9 cellular contexts compared by ENCODE assay signal in genomic region chr13:97256343-97256783, GRCh38. TPM values are rescaled to one million over a fixed set of nuclear protein-coding genes. Genes with fewer than 3 reads are reported as not detected.
DNase-seq lines count a peak whose midpoint lies in the region; ATAC-seq, FAIRE-seq and TF ChIP-seq lines count a peak whose summit lies in the region.
"Had no signal": no experiment of that assay in that cellular context is flagged by ENCODE, and none has a peak within 500 bp of the region (broad histone marks: within the 10 kb centered on the region; RNA-seq: fewer than 3 reads in every experiment).

No MANE protein-coding gene starts in this region.

- H3K27ac ChIP-seq in GM12878 (ENCODE audit: control insufficient read depth, insufficient read depth) (no peak overlapping the region), left lung (peak overlapping the region; percentile 75 to 79), uterus (peak overlapping the region; percentile 63 to 71)

- WGBS in GM12878 (ENCODE audit: insufficient coverage, insufficient replicate concordance, low lambda C conversion rate, missing lambda C conversion rate) = 93% methylated on average over 5 of the region's 5 CpGs

- no peaks in the 10 kb centered on the region for H3K27me3 ChIP-seq in GM12878 (replicated peaks in 1 of 2; ENCODE audit: control insufficient read depth in 2 of 2, insufficient read depth in 2 of 2, low read length in 1 of 2)
- no peaks in the 10 kb centered on the region for H3K27me3 ChIP-seq in left lung
- no peaks in the 10 kb centered on the region for H3K27me3 ChIP-seq in uterus

- TF ChIP-seq CTCF in GM12878 (IDR thresholded peaks at IDR 0.05 in 2 of 3, conservative IDR thresholded peaks at IDR 0.05 in 1 of 3; ENCODE audit: control insufficient read depth in 2 of 3, extremely low read depth in 1 of 3, insufficient read depth in 1 of 3, low read depth in 3 of 3, low read length in 3 of 3) (no peak), left lung (IDR thresholded peaks at IDR 0.05) (no peak), uterus (IDR thresholded peaks at IDR 0.05) (no peak), glutamatergic neuron (IDR thresholded peaks at IDR 0.05; ENCODE audit: partially characterized antibody, unreplicated experiment) (no peak)

- H3K9me3 Mint-ChIP-seq in activated naive CD4-positive, alpha-beta T cell treated with anti-CD3 and anti-CD28 coated beads, Interleukin-2, amount 50 U/mL, for 24 hours = no peaks in the 10 kb centered on the region
- peaks cover 7% of the 10 kb centered on the region for H3K9me3 Mint-ChIP-seq in glutamatergic neuron (ENCODE audit: unreplicated experiment)
- H3K9me3 Mint-ChIP-seq: stimulated activated memory B cell treated with anti-CD40 and anti-IgM and Interleukin-4, amounts not matched to agents 10 μg/mL and 1 μg/mL and 100 μg/mL, for 72 hours had no signal

- no peak for TF ChIP-seq POLR2A in GM12878 (IDR thresholded peaks at IDR 0.05; ENCODE audit: low read depth, low read length)
- TF ChIP-seq POLR2A in uterus (IDR thresholded peaks at IDR 0.05) = no peak

- CTCF ChIA-PET in GM12878 (lab: Yijun Ruan, JAX) = no interaction called here

- no peak overlapping the region for H3K9ac ChIP-seq in GM12878 (ENCODE audit: control insufficient read depth, insufficient read depth, low read length)

- no TSS peak for BruUV-seq in GM12878 (replicated peaks; lab: Mats Ljungman, UMichigan)

- intact Hi-C loops in GM12878 (cut with micrococcal nuclease; ENCODE audit: unreplicated experiment) (no loop called here), left lung (cut with DNase I) (no loop called here), uterus (cut with DNase I; ENCODE audit: low total_unique reads) (no loop called here)

- in situ Hi-C loops in GM12878 (cut with MboI) = no loop called here

- peak; percentile 70 for FAIRE-seq in GM12878 (lab: Jason Lieb, UNC)

- TF ChIP-seq RAD21 in GM12878 (IDR thresholded peaks at IDR 0.05; ENCODE audit: insufficient read depth, low read depth, low read length) = no peak

- ATAC-seq in GM12878 = no peak
- ATAC-seq in left lung = peak; percentile 57
- no peak for ATAC-seq in HG02798 (IDR thresholded peaks at IDR 0.05; ENCODE audit: poor library complexity, unreplicated experiment)
- ATAC-seq: stimulated activated memory B cell treated with anti-CD40 and anti-IgM and Interleukin-4, amounts not matched to agents 10 μg/mL and 1 μg/mL and 100 μg/mL, for 72 hours had no signal

- no peaks in the 10 kb centered on the region for H3K27me3 Mint-ChIP-seq in activated naive CD4-positive, alpha-beta T cell treated with anti-CD3 and anti-CD28 coated beads, Interleukin-2, amount 50 U/mL, for 24 hours
- H3K27me3 Mint-ChIP-seq in glutamatergic neuron (ENCODE audit: unreplicated experiment) = peaks cover 4% of the 10 kb centered on the region
- H3K27me3 Mint-ChIP-seq: stimulated activated memory B cell treated with anti-CD40 and anti-IgM and Interleukin-4, amounts not matched to agents 10 μg/mL and 1 μg/mL and 100 μg/mL, for 72 hours had no signal

- RAD21 ChIA-PET in GM12878 (lab: Charles Lee; ENCODE audit: unreplicated experiment) = no interaction called here

- no peak overlapping the region for H2AFZ ChIP-seq in GM12878 (ENCODE audit: control insufficient read depth, low read depth, low read length)

- no peaks in the 10 kb centered on the region for H4K20me1 ChIP-seq in GM12878 (ENCODE audit: control insufficient read depth, insufficient read depth)

- peaks cover 60% of the 10 kb centered on the region for H3K4me1 Mint-ChIP-seq in activated naive CD4-positive, alpha-beta T cell treated with anti-CD3 and anti-CD28 coated beads, Interleukin-2, amount 50 U/mL, for 24 hours
- H3K4me1 Mint-ChIP-seq in glutamatergic neuron (ENCODE audit: low read depth, unreplicated experiment) = peaks cover 33% of the 10 kb centered on the region

- H3K79me2 ChIP-seq in GM12878 (ENCODE audit: control insufficient read depth, insufficient read depth, low read length) = peaks cover 2% of the 10 kb centered on the region; the same call in 1 of the 2 replicates

- no peaks in the 10 kb centered on the region for H3K36me3 ChIP-seq in GM12878 (ENCODE audit: control insufficient read depth in 2 of 2, insufficient read depth in 2 of 2, low read length in 1 of 2)
- no peaks in the 10 kb centered on the region for H3K36me3 ChIP-seq in left lung
- no peaks in the 10 kb centered on the region for H3K36me3 ChIP-seq in uterus

- H3K9me3 ChIP-seq in GM12878 (replicated peaks; ENCODE audit: control insufficient read depth, insufficient read depth, low read length) = no peaks in the 10 kb centered on the region
- no peaks in the 10 kb centered on the region for H3K9me3 ChIP-seq in left lung
- no peaks in the 10 kb centered on the region for H3K9me3 ChIP-seq in uterus

- H3K4me3 ChIP-seq in GM12878 = no peak overlapping the region
- H3K4me3 ChIP-seq in left lung = no peak overlapping the region
- no peak overlapping the region for H3K4me3 ChIP-seq in uterus

- peaks cover 13% of the 10 kb centered on the region for H3K36me3 Mint-ChIP-seq in activated naive CD4-positive, alpha-beta T cell treated with anti-CD3 and anti-CD28 coated beads, Interleukin-2, amount 50 U/mL, for 24 hours
- no peaks in the 10 kb centered on the region for H3K36me3 Mint-ChIP-seq in glutamatergic neuron (ENCODE audit: unreplicated experiment)

- H3K4me2 ChIP-seq in GM12878 (ENCODE audit: control insufficient read depth, insufficient read depth) = no peak overlapping the region

- H3K27ac Mint-ChIP-seq in activated naive CD4-positive, alpha-beta T cell treated with anti-CD3 and anti-CD28 coated beads, Interleukin-2, amount 50 U/mL, for 24 hours = peak overlapping the region; percentile 23
- H3K27ac Mint-ChIP-seq in glutamatergic neuron (ENCODE audit: unreplicated experiment) = no peak overlapping the region
- H3K27ac Mint-ChIP-seq: stimulated activated memory B cell treated with anti-CD40 and anti-IgM and Interleukin-4, amounts not matched to agents 10 μg/mL and 1 μg/mL and 100 μg/mL, for 72 hours had no signal

- H3K4me1 ChIP-seq in GM12878 (ENCODE audit: control insufficient read depth, insufficient read depth, low read length) = peaks cover 16% of the 10 kb centered on the region
- H3K4me1 ChIP-seq in left lung = peaks cover 62 to 65% of the 10 kb centered on the region in 2 donors
- peaks cover 20 to 22% of the 10 kb centered on the region in 2 donors for H3K4me1 ChIP-seq in uterus

- POLR2A ChIA-PET in GM12878 (lab: Charles Lee) = no interaction called here

- H3K4me3 Mint-ChIP-seq in activated naive CD4-positive, alpha-beta T cell treated with anti-CD3 and anti-CD28 coated beads, Interleukin-2, amount 50 U/mL, for 24 hours = no peak overlapping the region
- H3K4me3 Mint-ChIP-seq in glutamatergic neuron (ENCODE audit: unreplicated experiment) = no peak overlapping the region
- H3K4me3 Mint-ChIP-seq: stimulated activated memory B cell treated with anti-CD40 and anti-IgM and Interleukin-4, amounts not matched to agents 10 μg/mL and 1 μg/mL and 100 μg/mL, for 72 hours had no signal

- DNase-seq in activated naive CD4-positive, alpha-beta T cell treated with Interleukin-2 at 50 U/mL for 16 hours = no peak
- DNase-seq in GM12878 (ENCODE audit: low read depth, low spot score) = no peak
- DNase-seq in left lung = no peak
- peak in 1 of 2 donors; percentile 51 for DNase-seq in uterus
- DNase-seq in NCI-H1048 (lab: John Stamatoyannopoulos, UW) = no peak
- DNase-seq in glutamatergic neuron = no peak

- TF ChIP-seq EP300 in GM12878 (IDR thresholded peaks at IDR 0.05; ENCODE audit: borderline replicate concordance in 1 of 2, control insufficient read depth in 1 of 2, low read depth in 2 of 2, low read length in 2 of 2) = no peak

- SMC1A ChIA-PET in GM12878 (lab: Charles Lee; ENCODE audit: uncharacterized antibody, unreplicated experiment) = interaction anchor here (2.9 kb wide), 1 partner anchor 33 kb away, joined by 8 read pairs; the partner anchor contains the start of gene MBNL2

TF ChIP-seq in GM12878, 131 proteins besides CTCF, POLR2A, EP300 and RAD21 (continues in another document):
- TF ChIP-seq YY1 (IDR thresholded peaks at IDR 0.05; ENCODE audit: low read depth, low read length) = no peak

RNA-seq across cellular contexts. Expression of gene MBNL2, which starts 34.2 kb away (rescaled TPM):
- total RNA-seq in GM12878 (2013; cell fraction: nucleolus; rRNA removed) = 32.9 and 34.6 TPM in 2 replicates
- total RNA-seq in GM12878 (2014; rRNA removed) = 7.0 TPM in 2 replicates
- 6.3 and 7.7 TPM in 2 replicates for total RNA-seq in GM12878 (2014; rRNA removed; fragmentation: Illumina TruSeq; extraction: Trizol)
- 6.6 and 7.6 TPM in 2 replicates for total RNA-seq in GM12878 (2021)
- polyA plus RNA-seq in GM12878 (2011; ENCODE audit: low read depth) = 2.8 TPM
- polyA plus RNA-seq in GM12878 (2011; rRNA removed) = 6.4 and 7.6 TPM in 2 replicates
- polyA plus RNA-seq in GM12878 (2011; cell fraction: cytosol; rRNA removed) = 4.7 and 7.0 TPM in 2 replicates
- polyA plus RNA-seq in GM12878 (2011; cell fraction: nucleus; rRNA removed) = 5.3 and 5.7 TPM in 2 replicates
- polyA plus RNA-seq in GM12878 (2012) = 5.3 TPM in 2 replicates
- 5.0 and 5.6 TPM in 2 replicates for polyA plus RNA-seq in GM12878 (2014; fragmentation: Illumina TruSeq; extraction: Trizol)
- polyA plus RNA-seq in GM12878 (2014; fragmentation: Nextera tagmentation; extraction: Ambion mirVana) = 1 to 10 TPM; 1.6 to 2.1 TPM
- 1.7 and 2.9 TPM in 2 replicates for polyA plus RNA-seq in GM12878 (2014; rRNA removed)
- 1 to 10 TPM; 9.6 to 9.7 TPM for polyA plus RNA-seq in GM12878 (2016; fragmentation: Nextera tagmentation; extraction: Ambion mirVana)
- polyA minus RNA-seq in GM12878 (2011; rRNA and poly(A)+ RNA removed) = 19.7 and 30.4 TPM in 2 replicates
- polyA minus RNA-seq in GM12878 (2011; cell fraction: cytosol; rRNA and poly(A)+ RNA removed) = 6.4 and 10.2 TPM in 2 replicates
- 7.4 and 10.0 TPM in 2 replicates for polyA minus RNA-seq in GM12878 (2011; cell fraction: nucleus; rRNA and poly(A)+ RNA removed)
- 10 to 100 TPM; 75.9 to 86.3 TPM for total RNA-seq in left lung
- total RNA-seq in uterus = 100 to 1,000 TPM in 1 of 4 donors, 10 to 100 TPM in 3; 50.7 to 115 (median 72.0) TPM
- total RNA-seq in glutamatergic neuron (ENCODE audit: unreplicated experiment) = 12.4 TPM
